ENCODE assay signal across 1 cellular context in genomic region chr5:32710859-32711692, GRCh38.
TF ChIP-seq lines count a peak whose summit lies in the region.

NPR3 (plus strand) TSS chr5:32711321; CDS start chr5:32711777, 456 bp downstream.

TF ChIP-seq in HepG2, 621 proteins besides CTCF, POLR2A, EP300 and RAD21 (continued from another document):
- no peak for TF ChIP-seq MLXIP (CRISPR knock-in tag; IDR thresholded peaks at IDR 0.05; ENCODE audit: borderline replicate concordance)
- no peak for TF ChIP-seq HIC2 (CRISPR knock-in tag; IDR thresholded peaks at IDR 0.05; ENCODE audit: low read depth)
TF ChIP-seq in HepG2: peak in this region for 0.
